13 cellular contexts compared by ENCODE assay signal in genomic region chr4:7323872-7324650, GRCh38.
DNase-seq lines count a peak whose midpoint lies in the region; ATAC-seq, FAIRE-seq and TF ChIP-seq lines count a peak whose summit lies in the region.
"Had no signal": no experiment of that assay in that cellular context is flagged by ENCODE, and none has a peak within 500 bp of the region (broad histone marks: within the 10 kb centered on the region; RNA-seq: fewer than 3 reads in every experiment).

No MANE protein-coding gene starts in this region.

- no peak overlapping the region for H3K4me3 ChIP-seq in kidney (ENCODE audit: low read length in 2 of 2)
- H3K4me3 ChIP-seq: upper lobe of right lung had no signal

- no peak for TF ChIP-seq CTCF in kidney (IDR thresholded peaks at IDR 0.05; ENCODE audit: borderline replicate concordance, extremely low read depth, insufficient read depth)

- H3K36me3 ChIP-seq in kidney (ENCODE audit: control insufficient read depth in 1 of 2, insufficient read depth in 2 of 2, low read length in 2 of 2): no peaks in the 10 kb centered on the region
- H3K36me3 ChIP-seq: upper lobe of right lung had no signal

- intact Hi-C loops in kidney (cut with DNase I): no loop called here

- no peak overlapping the region for H3K27ac ChIP-seq in kidney (ENCODE audit: low read depth in 2 of 2, low read length in 2 of 2)
- H3K27ac ChIP-seq: upper lobe of right lung had no signal

- no peaks in the 10 kb centered on the region for H3K4me1 ChIP-seq in kidney (ENCODE audit: control insufficient read depth in 1 of 2, insufficient read depth in 1 of 2, low read depth in 1 of 2, low read length in 2 of 2)

- H3K9me3 ChIP-seq in kidney (ENCODE audit: control insufficient read depth in 1 of 2, low read length in 2 of 2): no peaks in the 10 kb centered on the region

- H3K9ac ChIP-seq in kidney (ENCODE audit: low read length in 2 of 2): no peak overlapping the region

- FAIRE-seq in kidney (lab: Jason Lieb, UNC): no peak

- DNase-seq in Caki2 (ENCODE audit: low read depth): peak; percentile 23
- DNase-seq in HT1080 (ENCODE audit: low read depth): peak; percentile 73
- peak; percentile 87 for DNase-seq in NCI-H82 (lab: John Stamatoyannopoulos, UW)
- DNase-seq in kidney: peak; percentile 76
- DNase-seq in MV-4-11 (lab: John Stamatoyannopoulos, UW): no peak
- no peak for DNase-seq in activated naive CD4-positive, alpha-beta T cell treated with Interleukin-2 at 50 U/mL for 16 hours
- DNase-seq in activated CD4-positive, CD25-positive, alpha-beta regulatory T cell (lab: John Stamatoyannopoulos, UW): no peak
- DNase-seq: activated effector memory CD4-positive, alpha-beta T cell treated with anti-CD3 and anti-CD28 coated beads, Interleukin-2, amount 50 U/mL, for 16 hours; erythroblast; GOT3; T-helper 1 cell; upper lobe of right lung had no signal

- no peak for ATAC-seq in GM21737 (IDR thresholded peaks at IDR 0.05; ENCODE audit: unreplicated experiment)
- ATAC-seq: upper lobe of right lung had no signal

- in situ Hi-C loops in Caki2 (cut with HindIII; ENCODE audit: low pct_unique_long_range_greater_than_20kb, low sequenced_read_pairs): no loop called here

Comparison
In these comparisons a context has a peak if more than half of its experiments do, and no peak if none do; other contexts are left out.
1. DNase-seq: peak in Caki2 (single experiment), HT1080 (single experiment), NCI-H82 (single experiment) and kidney (single experiment); none in MV-4-11 (single experiment), activated naive CD4-positive, alpha-beta T cell treated with Interleukin-2 at 50 U/mL for 16 hours (single experiment) and activated CD4-positive, CD25-positive, alpha-beta regulatory T cell (0 of 4).